Comparison of ENCODE assay signal across 19 cellular contexts in genomic region chr1:17892225-17892624, GRCh38.
DNase-seq lines count a peak whose midpoint lies in the region; ATAC-seq and TF ChIP-seq lines count a peak whose summit lies in the region.
"Had no signal": no experiment of that assay in that cellular context is flagged by ENCODE, and none has a peak within 500 bp of the region (broad histone marks: within the 10 kb centered on the region; RNA-seq: fewer than 3 reads in every experiment).

No MANE protein-coding gene starts in this region.

- H3K27ac ChIP-seq in VCaP (peak overlapping the region; percentile 45; the same call in 1 of the 2 replicates), left lung (no peak overlapping the region)
- H3K27ac ChIP-seq: hepatocyte, SJCRH30 had no signal

- intact Hi-C loops in left lung (cut with DNase I) = no loop called here

- no peak overlapping the region for H3K4me3 ChIP-seq in left lung
- H3K4me3 ChIP-seq: hepatocyte, mucosa of descending colon, SJCRH30 had no signal

- peak; percentile 89 for DNase-seq in DMS79 treated with DMSO at 0.1 percent for 48 hours (lab: John Stamatoyannopoulos, UW)
- DNase-seq in NCI-H1694 (lab: John Stamatoyannopoulos, UW) = peak; percentile 58
- DNase-seq in left lung = no peak
- DNase-seq in stimulated activated naive CD4-positive, alpha-beta T cell treated with Interleukin-2 at 50 U/mL for 16 hours (lab: John Stamatoyannopoulos, UW) = no peak
- no peak for DNase-seq in globus pallidus (ENCODE audit: low spot score)
- DNase-seq: activated CD4-positive, alpha-beta T cell treated with anti-CD3 and anti-CD28 coated beads for 1 hour; activated CD8-positive, alpha-beta memory T cell treated with anti-CD3 and anti-CD28 coated beads, Interleukin-2, amount 10 ng/mL, durations not matched to agents 7 days and 5 days; COR-L47; effector memory CD8-positive, alpha-beta T cell; kidney glomerular epithelial cell; mucosa of descending colon; NCI-H2227 treated with DMSO at 0.1 percent for 48 hours; SJCRH30; stimulated activated CD4-positive, alpha-beta T cell treated with anti-CD3 and anti-CD28 coated beads, Interleukin-4, amount 100 ng/mL, for 4 hours; stimulated activated CD8-positive, alpha-beta memory T cell treated with anti-CD3 and anti-CD28 coated beads, Interleukin-4, amount 100 ng/mL, for 48 hours had no signal

- ATAC-seq in left lung = peak; percentile 37
- ATAC-seq in HG02852 (IDR thresholded peaks at IDR 0.05; ENCODE audit: unreplicated experiment) = no peak
- no peak for ATAC-seq in HG02678 (IDR thresholded peaks at IDR 0.05; ENCODE audit: unreplicated experiment)
- ATAC-seq: activated CD8-positive, alpha-beta memory T cell treated with anti-CD3 and anti-CD28 coated beads, Interleukin-2, amount 10 ng/mL, durations not matched to agents 7 days and 5 days; effector memory CD8-positive, alpha-beta T cell; mucosa of descending colon had no signal

- H3K36me3 ChIP-seq in left lung = no peaks in the 10 kb centered on the region
- H3K36me3 ChIP-seq: SJCRH30 had no signal

- H3K4me1 ChIP-seq in left lung = no peaks in the 10 kb centered on the region
- H3K4me1 ChIP-seq: SJCRH30 had no signal

- no peaks in the 10 kb centered on the region for H3K9me3 ChIP-seq in left lung
- H3K9me3 ChIP-seq: mucosa of descending colon, SJCRH30 had no signal

- TF ChIP-seq CTCF in VCaP (conservative IDR thresholded peaks at IDR 0.05) (no peak), left lung (IDR thresholded peaks at IDR 0.05) (no peak)

- H3K27me3 ChIP-seq in left lung = peaks cover 0 to 61% of the 10 kb centered on the region in 2 donors

Comparison
In these comparisons a context has a peak if more than half of its experiments do, and no peak if none do; other contexts are left out.
1. DNase-seq: peak in DMS79 treated with DMSO at 0.1 percent for 48 hours (single experiment) and NCI-H1694 (single experiment); none in left lung (0 of 2), stimulated activated naive CD4-positive, alpha-beta T cell treated with Interleukin-2 at 50 U/mL for 16 hours (single experiment) and globus pallidus (single experiment).